In the genomic region with DNA sequence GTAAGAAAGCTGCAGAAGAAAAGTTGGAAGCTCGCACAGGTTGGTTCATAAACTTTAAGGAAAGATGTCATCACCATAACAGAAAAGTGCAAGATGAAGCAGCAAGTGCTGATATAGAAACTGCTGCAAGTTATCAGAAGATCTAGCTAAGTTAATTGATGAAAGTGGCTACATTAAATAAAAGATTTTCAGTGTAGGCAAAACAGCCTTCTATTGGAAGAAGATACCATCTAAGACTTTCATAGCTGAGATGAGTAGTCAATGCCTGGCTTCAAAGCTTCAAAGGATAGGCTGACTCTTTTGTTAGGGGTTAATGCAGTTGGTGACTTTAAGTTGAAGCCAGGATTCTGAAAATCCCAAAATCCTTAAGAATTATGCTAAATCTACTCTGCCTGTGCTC, we compare ENCODE assay signal across 19 cellular contexts. TPM values are rescaled to one million over a fixed set of nuclear protein-coding genes. Genes with fewer than 3 reads are reported as not detected.
DNase-seq lines count a peak whose midpoint lies in the region; ATAC-seq lines count a peak whose summit lies in the region.
"Had no signal": no experiment of that assay in that cellular context is flagged by ENCODE, and none has a peak within 500 bp of the region (broad histone marks: within the 10 kb centered on the region; RNA-seq: fewer than 3 reads in every experiment).

No MANE protein-coding gene starts in this region.

- H3K27me3 Mint-ChIP-seq in activated T-cell treated with anti-CD3 and anti-CD28 coated beads, Interleukin-2, amount 50 U/mL, for 72 hours (ENCODE audit: low read depth), result no peaks in the 10 kb centered on the region
- no peaks in the 10 kb centered on the region for H3K27me3 Mint-ChIP-seq in CD8-positive, alpha-beta memory T cell
- no peaks in the 10 kb centered on the region for H3K27me3 Mint-ChIP-seq in activated CD4-positive, alpha-beta memory T cell treated with anti-CD3 and anti-CD28 coated beads for 36 hours
- no peaks in the 10 kb centered on the region for H3K27me3 Mint-ChIP-seq in central memory CD8-positive, alpha-beta T cell

- H3K27ac ChIP-seq in CD8-positive, alpha-beta memory T cell (ENCODE audit: low read depth, low read length), result no peak overlapping the region

- H3K36me3 ChIP-seq in CD8-positive, alpha-beta memory T cell (ENCODE audit: insufficient read depth, low read length), result peaks cover 29% of the 10 kb centered on the region

- peak; percentile 35 to 42 for ATAC-seq in activated T-cell treated with anti-CD3 and anti-CD28 coated beads, Interleukin-2, amount 50 U/mL, for 72 hours (replicated peaks in 1 of 2)
- no peak for ATAC-seq in central memory CD8-positive, alpha-beta T cell (replicated peaks; ENCODE audit: extremely low read depth, poor library complexity, severe bottlenecking)
- no peak for ATAC-seq in GM18517 (IDR thresholded peaks at IDR 0.05; ENCODE audit: unreplicated experiment)

- peaks cover 28 to 78% of the 10 kb centered on the region in 2 donors for H3K36me3 Mint-ChIP-seq in activated T-cell treated with anti-CD3 and anti-CD28 coated beads, Interleukin-2, amount 50 U/mL, for 72 hours (ENCODE audit: insufficient read depth in 2 of 2)
- peaks cover 42 to 88% (median 44%) of the 10 kb centered on the region in 3 donors for H3K36me3 Mint-ChIP-seq in CD8-positive, alpha-beta memory T cell
- peaks cover 56% of the 10 kb centered on the region for H3K36me3 Mint-ChIP-seq in activated CD4-positive, alpha-beta memory T cell treated with anti-CD3 and anti-CD28 coated beads for 36 hours
- peaks cover 58% of the 10 kb centered on the region for H3K36me3 Mint-ChIP-seq in central memory CD8-positive, alpha-beta T cell (ENCODE audit: insufficient read depth)

- peak overlapping the region; percentile 95 for H3K27ac Mint-ChIP-seq in activated T-cell treated with anti-CD3 and anti-CD28 coated beads, Interleukin-2, amount 50 U/mL, for 72 hours
- H3K27ac Mint-ChIP-seq in CD8-positive, alpha-beta memory T cell, result peak overlapping the region in 3 of 8 donors; percentile 25 to 40 (median 26)
- peak overlapping the region; percentile 92 for H3K27ac Mint-ChIP-seq in activated CD4-positive, alpha-beta memory T cell treated with anti-CD3 and anti-CD28 coated beads for 36 hours
- H3K27ac Mint-ChIP-seq in central memory CD8-positive, alpha-beta T cell (ENCODE audit: low read depth), result peak overlapping the region; percentile 38
- H3K27ac Mint-ChIP-seq: CD14-positive monocyte had no signal

- POLR2A ChIA-PET in CD8-positive, alpha-beta memory T cell (lab: Charles Lee), result no interaction called here
- POLR2A ChIA-PET in activated CD4-positive, alpha-beta memory T cell treated with anti-CD3 and anti-CD28 coated beads for 36 hours (lab: Charles Lee), result interaction anchor here (0.6 to 1.8 kb wide), 8 partner anchors 11 to 436 kb away, joined by 3 to 15 read pairs (median 4); a partner anchor contains a TSS

- intact Hi-C loops in activated CD4-positive, alpha-beta memory T cell treated with anti-CD3 and anti-CD28 coated beads for 36 hours (cut with micrococcal nuclease), result loop anchor here (1.0 to 2.0 kb wide), 5 partner anchors 13 to 489 kb away; no protein-coding TSS in a partner anchor

- H3K4me3 Mint-ChIP-seq in activated T-cell treated with anti-CD3 and anti-CD28 coated beads, Interleukin-2, amount 50 U/mL, for 72 hours, result peak overlapping the region; percentile 63 to 84
- peak overlapping the region in 4 of 7 donors; percentile 21 to 63 (median 29) for H3K4me3 Mint-ChIP-seq in CD8-positive, alpha-beta memory T cell
- H3K4me3 Mint-ChIP-seq in activated CD4-positive, alpha-beta memory T cell treated with anti-CD3 and anti-CD28 coated beads for 36 hours, result peak overlapping the region; percentile 40
- peak overlapping the region; percentile 31 for H3K4me3 Mint-ChIP-seq in central memory CD8-positive, alpha-beta T cell
- H3K4me3 Mint-ChIP-seq: CD14-positive monocyte had no signal

- peaks cover 5% of the 10 kb centered on the region for H3K9me3 ChIP-seq in CD8-positive, alpha-beta memory T cell (ENCODE audit: low read length)

- no peaks in the 10 kb centered on the region for H3K27me3 ChIP-seq in CD8-positive, alpha-beta memory T cell (ENCODE audit: insufficient read depth, low read length, poor library complexity, severe bottlenecking)

- CTCF ChIA-PET in CD8-positive, alpha-beta memory T cell (lab: Charles Lee), result interaction anchor here (1.2 to 1.3 kb wide), 2 partner anchors 16 to 41 kb away, joined by 3 read pairs; no protein-coding TSS in a partner anchor
- CTCF ChIA-PET in activated CD4-positive, alpha-beta memory T cell treated with anti-CD3 and anti-CD28 coated beads for 36 hours (lab: Charles Lee), result interaction anchor here (0.6 to 6.0 kb wide), 17 partner anchors 10 to 624 kb away, joined by 3 to 45 read pairs (median 3); a partner anchor contains a TSS

- peaks cover 100% of the 10 kb centered on the region for H3K4me1 Mint-ChIP-seq in activated T-cell treated with anti-CD3 and anti-CD28 coated beads, Interleukin-2, amount 50 U/mL, for 72 hours (ENCODE audit: low read depth)
- peaks cover 82 to 100% (median 99%) of the 10 kb centered on the region in 3 donors for H3K4me1 Mint-ChIP-seq in CD8-positive, alpha-beta memory T cell
- H3K4me1 Mint-ChIP-seq in activated CD4-positive, alpha-beta memory T cell treated with anti-CD3 and anti-CD28 coated beads for 36 hours (ENCODE audit: low read depth), result peaks cover 93% of the 10 kb centered on the region
- H3K4me1 Mint-ChIP-seq in central memory CD8-positive, alpha-beta T cell, result peaks cover 76% of the 10 kb centered on the region

- peaks cover 7 to 14% of the 10 kb centered on the region in 2 donors for H3K9me3 Mint-ChIP-seq in activated T-cell treated with anti-CD3 and anti-CD28 coated beads, Interleukin-2, amount 50 U/mL, for 72 hours
- peaks cover 0 to 9% (median 3%) of the 10 kb centered on the region in 5 donors for H3K9me3 Mint-ChIP-seq in CD8-positive, alpha-beta memory T cell
- H3K9me3 Mint-ChIP-seq in activated CD4-positive, alpha-beta memory T cell treated with anti-CD3 and anti-CD28 coated beads for 36 hours, result peaks cover 13% of the 10 kb centered on the region
- peaks cover 5% of the 10 kb centered on the region for H3K9me3 Mint-ChIP-seq in central memory CD8-positive, alpha-beta T cell

- H3K4me1 ChIP-seq in CD8-positive, alpha-beta memory T cell (ENCODE audit: insufficient read depth, low read length), result peaks cover 75% of the 10 kb centered on the region

- no peak for DNase-seq in activated T-cell treated with anti-CD3 and anti-CD28 coated beads, Interleukin-2, amount 50 U/mL, for 72 hours
- no peak for DNase-seq in activated T-cell treated with anti-CD3 and anti-CD28 coated beads for 4 hours
- no peak for DNase-seq in CD8-positive, alpha-beta memory T cell
- DNase-seq in activated CD4-positive, alpha-beta memory T cell treated with anti-CD3 and anti-CD28 coated beads for 36 hours, result no peak
- DNase-seq in central memory CD8-positive, alpha-beta T cell (ENCODE audit: low spot score in 2 of 2), result no peak
- DNase-seq in COLO668 (lab: John Stamatoyannopoulos, UW; ENCODE audit: unreplicated experiment), result no peak
- DNase-seq: ACHN, AML-193, DMS79 treated with DMSO at 0.1 percent for 48 hours, HCEC 1CT, IMR-90, Kasumi-1, MM.1S, NCI-H1092 treated with DMSO at 0.1 percent for 48 hours, NCI-H1694, NCI-H226, NCI-H524 treated with DMSO at 0.1 percent for 48 hours had no signal

- H3K4me3 ChIP-seq in CD8-positive, alpha-beta memory T cell (ENCODE audit: low read length), result no peak overlapping the region

RNA-seq across cellular contexts. Expression of a gene that starts 24.0 kb away (rescaled TPM):
- 100 to 1,000 TPM; 194 to 222 TPM for total RNA-seq in activated T-cell treated with anti-CD3 and anti-CD28 coated beads, Interleukin-2, amount 50 U/mL, for 72 hours
- 100 to 1,000 TPM; 144 to 152 TPM for total RNA-seq in CD8-positive, alpha-beta memory T cell
- 105 TPM for polyA plus RNA-seq in CD8-positive, alpha-beta memory T cell
- total RNA-seq in activated CD4-positive, alpha-beta memory T cell treated with anti-CD3 and anti-CD28 coated beads for 36 hours, result 100 to 1,000 TPM; 133 to 135 TPM

Comparison
In these comparisons a context has a peak if more than half of its experiments do, and no peak if none do; other contexts are left out.
1. ATAC-seq: peak in activated T-cell treated with anti-CD3 and anti-CD28 coated beads, Interleukin-2, amount 50 U/mL, for 72 hours (2 of 2); none in central memory CD8-positive, alpha-beta T cell (single experiment) and GM18517 (single experiment).
2. Peak in every context shown above with its lines, with median percentiles within 50 percentile points of each other: H3K4me3 Mint-ChIP-seq.